Comparison of ENCODE assay signal across 18 cellular contexts in genomic region chr10:87752571-87752970, GRCh38.
DNase-seq lines count a peak whose midpoint lies in the region; ATAC-seq, FAIRE-seq and TF ChIP-seq lines count a peak whose summit lies in the region.
"Had no signal": no experiment of that assay in that cellular context is flagged by ENCODE, and none has a peak within 500 bp of the region (broad histone marks: within the 10 kb centered on the region; RNA-seq: fewer than 3 reads in every experiment).

No MANE protein-coding gene starts in this region.

- no peak overlapping the region for H3K9ac ChIP-seq in mesenchymal stem cell (ENCODE audit: low read length)

- H2BK15ac ChIP-seq in mesenchymal stem cell (ENCODE audit: low read depth, poor library complexity, severe bottlenecking), result no peak overlapping the region

- FAIRE-seq in colon (lab: Jason Lieb, UNC), result peak; percentile 71

- H3K36me3 ChIP-seq in mesenchymal stem cell (ENCODE audit: control insufficient read depth in 1 of 2, insufficient read depth in 2 of 2, low read depth in 1 of 2, low read length in 2 of 2), result peaks cover 0 to 48% of the 10 kb centered on the region in 2 experiments

- H3K27me3 ChIP-seq in mesenchymal stem cell (ENCODE audit: control insufficient read depth in 1 of 2, insufficient read depth in 1 of 2, low read length in 2 of 2), result no peaks in the 10 kb centered on the region
- H3K27me3 ChIP-seq: tibial nerve had no signal

- H3K79me1 ChIP-seq in mesenchymal stem cell (replicated peaks; ENCODE audit: low read length, poor library complexity, severe bottlenecking), result peaks cover 2% of the 10 kb centered on the region

- no peak overlapping the region for H3K27ac ChIP-seq in mesenchymal stem cell (ENCODE audit: low read length, poor library complexity, severe bottlenecking)
- H3K27ac ChIP-seq: tibial nerve had no signal

- H3K4me1 ChIP-seq in mesenchymal stem cell (ENCODE audit: control insufficient read depth, insufficient read depth, low read depth, low read length), result no peaks in the 10 kb centered on the region
- H3K4me1 ChIP-seq: tibial nerve had no signal

- H3K4ac ChIP-seq in mesenchymal stem cell (ENCODE audit: low read depth in 1 of 2, low read length in 2 of 2), result no peak overlapping the region

- H3K18ac ChIP-seq in mesenchymal stem cell (ENCODE audit: low read depth in 1 of 2, low read length in 2 of 2), result no peak overlapping the region

- no peak overlapping the region for H3K4me3 ChIP-seq in mesenchymal stem cell (ENCODE audit: insufficient read depth in 1 of 2, low read depth in 1 of 2, low read length in 2 of 2)
- H3K4me3 ChIP-seq: tibial nerve had no signal

- ATAC-seq in GM21447 (IDR thresholded peaks at IDR 0.05; ENCODE audit: unreplicated experiment), result no peak

- H3K4me1 Mint-ChIP-seq in mesothelial cell of epicardium, result peaks cover 9% of the 10 kb centered on the region

- H3K27me3 Mint-ChIP-seq in mesothelial cell of epicardium (ENCODE audit: low read depth), result no peaks in the 10 kb centered on the region
- H3K27me3 Mint-ChIP-seq: activated naive CD4-positive, alpha-beta T cell treated with anti-CD3 and anti-CD28 coated beads, Interleukin-2, amount 50 U/mL, for 24 hours; IgD-negative memory B cell had no signal

- no peak for TF ChIP-seq CTCF in mesothelial cell of epicardium (IDR thresholded peaks at IDR 0.05; ENCODE audit: unreplicated experiment)

- no peak overlapping the region for H2AK5ac ChIP-seq in mesenchymal stem cell (ENCODE audit: low read length, severe bottlenecking)

- WGBS in mesenchymal stem cell, result no CpG with 5 or more reads among the region's 2 CpGs

- H4K91ac ChIP-seq in mesenchymal stem cell (ENCODE audit: low read length), result no peak overlapping the region

- H2BK5ac ChIP-seq in mesenchymal stem cell (ENCODE audit: low read depth, low read length, poor library complexity, severe bottlenecking), result no peak overlapping the region

- no peak overlapping the region for H2BK120ac ChIP-seq in mesenchymal stem cell (ENCODE audit: low read depth, low read length)

- H3K23ac ChIP-seq in mesenchymal stem cell (ENCODE audit: low read length in 2 of 2), result no peak overlapping the region

- H3K36me3 Mint-ChIP-seq in mesothelial cell of epicardium, result peaks cover 18% of the 10 kb centered on the region
- H3K36me3 Mint-ChIP-seq: IgD-negative memory B cell had no signal

- H3K4me2 ChIP-seq in mesenchymal stem cell (ENCODE audit: low read length, poor library complexity, severe bottlenecking), result no peak overlapping the region

- H3K9me3 Mint-ChIP-seq in mesothelial cell of epicardium, result no peaks in the 10 kb centered on the region
- H3K9me3 Mint-ChIP-seq: activated naive CD4-positive, alpha-beta T cell treated with anti-CD3 and anti-CD28 coated beads, Interleukin-2, amount 50 U/mL, for 24 hours had no signal

- no peak overlapping the region for H2BK12ac ChIP-seq in mesenchymal stem cell (ENCODE audit: low read length in 2 of 2)

- H3K14ac ChIP-seq in mesenchymal stem cell (ENCODE audit: low read length in 2 of 2), result no peak overlapping the region

- DNase-seq in CD1c-positive myeloid dendritic cell (ENCODE audit: extremely low spot score) (peak; percentile 42), MV-4-11 (lab: John Stamatoyannopoulos, UW) (peak; percentile 27), mesenchymal stem cell (peak; percentile 45), mesothelial cell of epicardium (ENCODE audit: low spot score in 2 of 2, unreplicated experiment in 2 of 2) (no peak), HUDEP-2 (lab: John Stamatoyannopoulos, UW; ENCODE audit: unreplicated experiment in 76 of 76) (no peak), ecto neural progenitor cell (ENCODE audit: low spot score) (no peak)
- DNase-seq: activated CD8-positive, alpha-beta memory T cell treated with anti-CD3 and anti-CD28 coated beads, Interleukin-2, amount 50 U/mL, for 48 hours; GOT3; NCI-H1092; NCI-H82; nucleus accumbens; stimulated activated CD4-positive, alpha-beta T cell treated with anti-CD3 and anti-CD28 coated beads, Interleukin-4, amount 100 ng/mL, for 4 hours; T-helper 2 cell had no signal

- no peaks in the 10 kb centered on the region for H3K9me3 ChIP-seq in mesenchymal stem cell (ENCODE audit: control insufficient read depth, low read length)
- H3K9me3 ChIP-seq: tibial nerve had no signal

- H3K4me3 Mint-ChIP-seq in mesothelial cell of epicardium, result no peak overlapping the region
- H3K4me3 Mint-ChIP-seq: activated naive CD4-positive, alpha-beta T cell treated with anti-CD3 and anti-CD28 coated beads, Interleukin-2, amount 50 U/mL, for 24 hours; IgD-negative memory B cell had no signal

- no peak overlapping the region for H2AFZ ChIP-seq in mesenchymal stem cell (ENCODE audit: low read depth, low read length)

- no peak overlapping the region for H3K27ac Mint-ChIP-seq in mesothelial cell of epicardium
- H3K27ac Mint-ChIP-seq: IgD-negative memory B cell had no signal

- H4K8ac ChIP-seq in mesenchymal stem cell (ENCODE audit: low read length), result no peak overlapping the region

Comparison
In these comparisons a context has a peak if more than half of its experiments do, and no peak if none do; other contexts are left out.
1. DNase-seq: peak in CD1c-positive myeloid dendritic cell (single experiment), MV-4-11 (single experiment) and mesenchymal stem cell (single experiment); none in mesothelial cell of epicardium (0 of 2), HUDEP-2 (0 of 76) and ecto neural progenitor cell (single experiment).